Comparison of ENCODE assay signal across 25 cellular contexts in genomic region chr9:136080716-136081112, GRCh38. TPM values are rescaled to one million over a fixed set of nuclear protein-coding genes. Genes with fewer than 3 reads are reported as not detected.
DNase-seq lines count a peak whose midpoint lies in the region; ATAC-seq and TF ChIP-seq lines count a peak whose summit lies in the region.
"Had no signal": no experiment of that assay in that cellular context is flagged by ENCODE, and none has a peak within 500 bp of the region (broad histone marks: within the 10 kb centered on the region; RNA-seq: fewer than 3 reads in every experiment).

No MANE protein-coding gene starts in this region.

- no peaks in the 10 kb centered on the region for H3K36me3 Mint-ChIP-seq in WTC11

- no peaks in the 10 kb centered on the region for H3K27me3 ChIP-seq in GM06990 (replicated peaks; ENCODE audit: control insufficient read depth, insufficient read depth, low read length)
- H3K27me3 ChIP-seq in lower lobe of right lung (ENCODE audit: low read depth): no peaks in the 10 kb centered on the region
- H3K27me3 ChIP-seq in spleen (replicated peaks in 1 of 7): no peaks in the 10 kb centered on the region
- H3K27me3 ChIP-seq: ascending aorta, cardiac muscle cell, MG63, testis, uterus had no signal

- no peaks in the 10 kb centered on the region for H3K36me3 ChIP-seq in GM06990 (ENCODE audit: control insufficient read depth, insufficient read depth, low read length)
- H3K36me3 ChIP-seq in lower lobe of right lung: peaks cover 4% of the 10 kb centered on the region
- peaks cover 0 to 33% (median 0%) of the 10 kb centered on the region in 6 donors for H3K36me3 ChIP-seq in spleen
- H3K36me3 ChIP-seq: ascending aorta, cardiac muscle cell, uterus had no signal

- no peak overlapping the region for H3K27ac Mint-ChIP-seq in WTC11
- H3K27ac Mint-ChIP-seq: activated naive CD8-positive, alpha-beta T cell treated with anti-CD3 and anti-CD28 coated beads, Interleukin-2, amount 10 ng/mL, durations not matched to agents 7 days and 5 days; CD8-positive, alpha-beta memory T cell had no signal

- no peak for TF ChIP-seq CTCF in GM06990 (IDR thresholded peaks at IDR 0.05; ENCODE audit: insufficient read depth, low read length, poor library complexity, severe bottlenecking)
- no peak for TF ChIP-seq CTCF in RWPE1 (conservative IDR thresholded peaks at IDR 0.05; ENCODE audit: low read depth)
- TF ChIP-seq CTCF in lower lobe of right lung (IDR thresholded peaks at IDR 0.05): no peak
- no peak for TF ChIP-seq CTCF in spleen (IDR thresholded peaks at IDR 0.05 in 8 of 11, conservative IDR thresholded peaks at IDR 0.05 in 3 of 11)
- TF ChIP-seq CTCF in WTC11 (IDR thresholded peaks at IDR 0.05): no peak

- H3K27ac ChIP-seq in RWPE1: peak overlapping the region; percentile 80
- H3K27ac ChIP-seq in lower lobe of right lung: no peak overlapping the region
- H3K27ac ChIP-seq in spleen: peak overlapping the region in 5 of 8 donors; percentile 27 to 63 (median 38)
- H3K27ac ChIP-seq: cardiac muscle cell, testis had no signal

- H3K4me1 Mint-ChIP-seq in WTC11: 0 out of 2 replicates have a peak, but pooled peaks cover 2% of the 10 kb centered on the region

- H3K9me3 Mint-ChIP-seq in WTC11: no peaks in the 10 kb centered on the region
- H3K9me3 Mint-ChIP-seq: activated naive CD8-positive, alpha-beta T cell treated with anti-CD3 and anti-CD28 coated beads, Interleukin-2, amount 10 ng/mL, durations not matched to agents 7 days and 5 days; CD8-positive, alpha-beta memory T cell; immature natural killer cell; naive thymus-derived CD4-positive, alpha-beta T cell had no signal

- H3K4me3 Mint-ChIP-seq in WTC11: no peak overlapping the region
- H3K4me3 Mint-ChIP-seq: activated naive CD8-positive, alpha-beta T cell treated with anti-CD3 and anti-CD28 coated beads, Interleukin-2, amount 10 ng/mL, durations not matched to agents 7 days and 5 days; CD8-positive, alpha-beta memory T cell; immature natural killer cell; naive thymus-derived CD4-positive, alpha-beta T cell had no signal

- no peak for ATAC-seq in lower lobe of right lung
- ATAC-seq in WTC11: no peak
- ATAC-seq: naive thymus-derived CD4-positive, alpha-beta T cell had no signal

- POLR2A ChIA-PET in RWPE1 (lab: Yijun Ruan, JAX; ENCODE audit: low non-redundant PET): no interaction called here
- POLR2A ChIA-PET in WTC11 (lab: Charles Lee): no interaction called here

- H3K27me3 Mint-ChIP-seq in WTC11 (ENCODE audit: low read depth): no peaks in the 10 kb centered on the region
- H3K27me3 Mint-ChIP-seq: activated naive CD8-positive, alpha-beta T cell treated with anti-CD3 and anti-CD28 coated beads, Interleukin-2, amount 10 ng/mL, durations not matched to agents 7 days and 5 days; CD8-positive, alpha-beta memory T cell had no signal

- DNase-seq in GM06990 (ENCODE audit: extremely low read depth, insufficient read length) (peak; percentile 3), RWPE1 (ENCODE audit: low spot score) (no peak), lower lobe of right lung (peak; percentile 35), spleen (no peak), WTC11 (ENCODE audit: low spot score) (no peak), NCI-H82 treated with DMSO at 0.1 percent for 48 hours (lab: John Stamatoyannopoulos, UW; ENCODE audit: unreplicated experiment) (no peak)
- no peak for DNase-seq in NK-92 treated with Interleukin-12 subunit alpha and Interleukin-12 subunit beta, amount 100 ng/mL, for 24 hours (lab: John Stamatoyannopoulos, UW)
- DNase-seq: activated CD8-positive, alpha-beta memory T cell treated with anti-CD3 and anti-CD28 coated beads for 24 hours; activated effector memory CD4-positive, alpha-beta T cell treated with anti-CD3 and anti-CD28 coated beads, Interleukin-2, amount 50 U/mL, for 16 hours; HCEC 1CT; hippocampal formation; immature natural killer cell; KG1; MG63; naive thymus-derived CD4-positive, alpha-beta T cell; NCI-H2029 treated with DMSO at 0.1 percent for 48 hours; retina; stimulated activated CD4-positive, alpha-beta T cell treated with anti-CD3 and anti-CD28 coated beads, Interleukin-2, amount 100 ng/mL, for 48 hours; T-helper 2 cell; testis; uterus had no signal

- WGBS in spleen, 5 donors: 72 to 80% (median 75%) methylated on average over 17 to 23 of the region's 23 CpGs

- no peak for TF ChIP-seq POLR2A in spleen (IDR thresholded peaks at IDR 0.05)

- no peaks in the 10 kb centered on the region for H3K9me3 ChIP-seq in lower lobe of right lung
- H3K9me3 ChIP-seq in spleen: no peaks in the 10 kb centered on the region
- H3K9me3 ChIP-seq: ascending aorta, MG63, testis, uterus had no signal

- CTCF ChIA-PET in RWPE1 (lab: Yijun Ruan, JAX) (interaction anchor here (0.7 to 1.4 kb wide), 2 partner anchors 9 to 32 kb away, joined by 4 to 5 read pairs; no protein-coding TSS in a partner anchor), WTC11 (lab: Charles Lee) (interaction anchor here (1.1 kb wide), 1 partner anchor 90 kb away, joined by 3 read pairs; no protein-coding TSS in a partner anchor)

- H3K4me3 ChIP-seq in GM06990 (replicated peaks; ENCODE audit: low read depth, low read length) (no peak overlapping the region), lower lobe of right lung (no peak overlapping the region), spleen (peak overlapping the region in 1 of 8 donors; percentile 7)
- H3K4me3 ChIP-seq: ascending aorta, cardiac muscle cell, MG63, testis, uterus had no signal

- H3K4me1 ChIP-seq in lower lobe of right lung (peaks cover 60% of the 10 kb centered on the region), spleen (peaks cover 19 to 97% (median 60%) of the 10 kb centered on the region in 6 donors)

- intact Hi-C loops in lower lobe of right lung (cut with DNase I) (no loop called here), spleen (cut with DNase I; ENCODE audit: low total_unique reads) (no loop called here)

TF ChIP-seq in WTC11, 78 proteins besides CTCF, POLR2A, EP300 and RAD21:
- TF ChIP-seq GABPB1 (CRISPR knock-in tag; IDR thresholded peaks at IDR 0.05) (no peak), SOX15 (CRISPR knock-in tag; IDR thresholded peaks at IDR 0.05) (no peak), CDX4 (CRISPR knock-in tag; IDR thresholded peaks at IDR 0.05; ENCODE audit: borderline replicate concordance) (no peak), SMAD3 (CRISPR knock-in tag; IDR thresholded peaks at IDR 0.05; ENCODE audit: borderline replicate concordance) (no peak), ZNF317 (CRISPR knock-in tag; IDR thresholded peaks at IDR 0.05; ENCODE audit: borderline replicate concordance, low read depth) (no peak)
- TF ChIP-seq, protein P1, sequence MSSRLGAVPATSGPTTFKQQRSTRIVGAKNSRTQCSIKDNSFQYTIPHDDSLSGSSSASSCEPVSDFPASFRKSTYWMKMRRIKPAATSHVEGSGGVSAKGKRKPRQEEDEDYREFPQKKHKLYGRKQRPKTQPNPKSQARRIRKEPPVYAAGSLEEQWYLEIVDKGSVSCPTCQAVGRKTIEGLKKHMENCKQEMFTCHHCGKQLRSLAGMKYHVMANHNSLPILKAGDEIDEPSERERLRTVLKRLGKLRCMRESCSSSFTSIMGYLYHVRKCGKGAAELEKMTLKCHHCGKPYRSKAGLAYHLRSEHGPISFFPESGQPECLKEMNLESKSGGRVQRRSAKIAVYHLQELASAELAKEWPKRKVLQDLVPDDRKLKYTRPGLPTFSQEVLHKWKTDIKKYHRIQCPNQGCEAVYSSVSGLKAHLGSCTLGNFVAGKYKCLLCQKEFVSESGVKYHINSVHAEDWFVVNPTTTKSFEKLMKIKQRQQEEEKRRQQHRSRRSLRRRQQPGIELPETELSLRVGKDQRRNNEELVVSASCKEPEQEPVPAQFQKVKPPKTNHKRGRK (CRISPR knock-in tag; IDR thresholded peaks at IDR 0.05; ENCODE audit: borderline replicate concordance): no peak

RNA-seq across cellular contexts. Expression of gene NACC2, which starts 14.4 kb away (rescaled TPM):
- total RNA-seq in lower lobe of right lung (27.0 TPM), spleen (10 to 100 TPM; 17.0 to 34.9 (median 26.5) TPM), WTC11 (2021) (14.1 to 17.1 TPM (median 14.5 TPM) in 3 replicates)
- 1 to 10 TPM; 2.1 to 7.9 (median 2.4) TPM for polyA plus RNA-seq in spleen

RNA-seq across cellular contexts. Expression of gene TMEM250, which starts 38.0 kb away (rescaled TPM):
- total RNA-seq in lower lobe of right lung (31.2 TPM), spleen (10 to 100 TPM; 23.3 to 31.3 (median 25.8) TPM), WTC11 (2021) (39.4 to 41.0 TPM (median 39.5 TPM) in 3 replicates)
- 10 to 100 TPM; 10.7 to 28.9 (median 14.8) TPM for polyA plus RNA-seq in spleen

Comparison
In these comparisons a context has a peak if more than half of its experiments do, and no peak if none do; other contexts are left out.
1. DNase-seq: peak in GM06990 (single experiment) and lower lobe of right lung (single experiment); none in RWPE1 (single experiment), spleen (single experiment), NK-92 treated with Interleukin-12 subunit alpha and Interleukin-12 subunit beta, amount 100 ng/mL, for 24 hours (single experiment), WTC11 (single experiment) and NCI-H82 treated with DMSO at 0.1 percent for 48 hours (single experiment).